In genomic region chr12:49621651-49622500, GRCh38 we compare ENCODE assay signal across 1 cellular context.
TF ChIP-seq lines count a peak whose summit lies in the region.

No MANE protein-coding gene starts in this region.

TF ChIP-seq in WTC11, 78 proteins besides CTCF, POLR2A, EP300 and RAD21 (continued from another document):
- TF ChIP-seq ARID4B (CRISPR knock-in tag; IDR thresholded peaks at IDR 0.05; ENCODE audit: borderline replicate concordance) (no peak), IRF1 (CRISPR knock-in tag; IDR thresholded peaks at IDR 0.05) (no peak), GABPB1 (CRISPR knock-in tag; IDR thresholded peaks at IDR 0.05) (no peak), TP53 (CRISPR knock-in tag; IDR thresholded peaks at IDR 0.05) (no peak), AR (CRISPR knock-in tag; IDR thresholded peaks at IDR 0.05) (no peak), ZNF138 (CRISPR knock-in tag; conservative IDR thresholded peaks at IDR 0.05) (no peak), ZBTB43 (CRISPR knock-in tag; IDR thresholded peaks at IDR 0.05) (no peak), SMAD4 (CRISPR knock-in tag; IDR thresholded peaks at IDR 0.05) (no peak), HMGXB4 (CRISPR knock-in tag; IDR thresholded peaks at IDR 0.05) (no peak), IRF2 (CRISPR knock-in tag; IDR thresholded peaks at IDR 0.05; ENCODE audit: borderline replicate concordance, low read depth) (no peak)
